ENCODE assay signal across 21 cellular contexts in genomic region chr18:24170389-24170788, GRCh38. TPM values are rescaled to one million over a fixed set of nuclear protein-coding genes. Genes with fewer than 3 reads are reported as not detected.
"Had no signal": no experiment of that assay in that cellular context is flagged by ENCODE, and none has a peak within 500 bp of the region (broad histone marks: within the 10 kb centered on the region; RNA-seq: fewer than 3 reads in every experiment).

No MANE protein-coding gene starts in this region.

- ATAC-seq: activated CD4-positive, CD25-positive, alpha-beta regulatory T cell treated with anti-CD3 and anti-CD28 coated beads, Interleukin-2, amount 50 U/mL, for 24 hours; body of pancreas; gastroesophageal sphincter; left ventricle myocardium superior; natural killer cell; stimulated activated naive B cell treated with anti-CD40 and anti-IgM and Interleukin-4, amounts not matched to agents 10 μg/mL and 1 μg/mL and 100 μg/mL, for 72 hours had no signal

- DNase-seq: activated CD4-positive, alpha-beta T cell treated with anti-CD3 and anti-CD28 coated beads, Interleukin-2, amount 50 U/mL, for 4 hours; activated CD8-positive, alpha-beta memory T cell treated with anti-CD3 and anti-CD28 coated beads for 24 hours; activated CD8-positive, alpha-beta memory T cell treated with anti-CD3 and anti-CD28 coated beads, Interleukin-2, amount 50 U/mL, for 4 hours; activated effector memory CD4-positive, alpha-beta T cell treated with anti-CD3 and anti-CD28 coated beads, Interleukin-2, amount 50 U/mL, for 16 hours; activated naive CD4-positive, alpha-beta T cell treated with anti-CD3 and anti-CD28 coated beads, Interleukin-2, amount 10 ng/mL, durations not matched to agents 7 days and 5 days; anterior cingulate cortex; head of caudate nucleus; hypothalamus; left ventricle myocardium superior; mammary epithelial cell; midbrain; natural killer cell; stimulated activated CD8-positive, alpha-beta memory T cell treated with anti-CD3 and anti-CD28 coated beads, Interleukin-4, amount 100 ng/mL, for 48 hours; stimulated activated naive B cell treated with anti-CD40 and anti-IgM and Interleukin-4, amounts not matched to agents 10 μg/mL and 1 μg/mL and 100 μg/mL, for 72 hours had no signal

- H3K4me3 ChIP-seq: body of pancreas, cardiac muscle cell, gastroesophageal sphincter, thoracic aorta, vagina had no signal

- H3K4me1 ChIP-seq: body of pancreas, gastroesophageal sphincter, vagina had no signal

- H3K27ac ChIP-seq: body of pancreas, cardiac muscle cell, epithelial cell of prostate, gastroesophageal sphincter, thoracic aorta, vagina had no signal

- H3K36me3 ChIP-seq: cardiac muscle cell had no signal

- H3K9me3 ChIP-seq: body of pancreas, gastroesophageal sphincter, thoracic aorta, vagina had no signal

- H3K27me3 ChIP-seq: body of pancreas, cardiac muscle cell, gastroesophageal sphincter, vagina had no signal

RNA-seq across cellular contexts. Expression of gene CABYR, which starts 31.5 kb away (rescaled TPM):
- total RNA-seq: left ventricle myocardium superior had no signal
